Comparison of ENCODE assay signal across 2 cellular contexts in the genomic region with DNA sequence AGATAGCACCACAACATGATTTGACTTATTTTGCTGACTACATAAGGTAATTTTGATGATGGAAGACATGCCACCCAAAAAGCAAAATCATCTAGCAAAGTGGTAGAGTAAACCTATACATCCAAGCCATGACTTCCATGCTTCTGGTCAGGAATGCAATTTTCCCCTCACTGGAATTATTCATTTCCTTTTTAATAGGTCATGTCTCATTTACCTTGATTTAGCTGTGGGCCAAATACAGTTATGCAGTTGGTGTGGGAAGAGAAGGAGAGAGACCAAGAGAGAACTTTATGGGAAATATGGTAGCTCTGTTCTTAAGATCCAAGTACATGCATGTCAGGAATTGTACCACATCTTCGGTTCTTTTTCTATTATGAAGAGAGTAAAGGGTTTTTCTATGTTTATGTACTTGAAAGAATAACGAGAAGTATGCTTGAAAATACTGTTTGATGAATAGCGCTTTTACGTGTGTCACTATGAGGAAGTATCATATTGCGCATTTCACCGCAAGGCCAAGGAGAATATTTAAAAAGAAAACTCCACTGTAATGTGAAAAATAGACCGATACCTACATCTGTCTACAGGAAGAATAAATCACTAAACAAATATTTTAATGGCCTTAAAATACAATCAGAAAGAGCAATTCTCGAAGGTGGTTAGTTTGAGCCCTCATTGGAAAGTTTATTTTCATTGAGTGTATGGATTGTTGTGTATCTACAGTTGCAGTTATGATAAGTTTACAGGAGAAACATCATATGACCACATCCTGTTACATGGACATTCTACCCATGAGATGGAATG.
TF ChIP-seq lines count a peak whose summit lies in the region.

No MANE protein-coding gene starts in this region.

TF ChIP-seq in IMR-90, 13 proteins besides CTCF, POLR2A, EP300 and RAD21:
- TF ChIP-seq RFX5 (IDR thresholded peaks at IDR 0.05; ENCODE audit: low read depth, low read length): no peak
- no peak for TF ChIP-seq SMC3 (IDR thresholded peaks at IDR 0.05; ENCODE audit: low read depth, low read length)
- TF ChIP-seq, protein P1, sequence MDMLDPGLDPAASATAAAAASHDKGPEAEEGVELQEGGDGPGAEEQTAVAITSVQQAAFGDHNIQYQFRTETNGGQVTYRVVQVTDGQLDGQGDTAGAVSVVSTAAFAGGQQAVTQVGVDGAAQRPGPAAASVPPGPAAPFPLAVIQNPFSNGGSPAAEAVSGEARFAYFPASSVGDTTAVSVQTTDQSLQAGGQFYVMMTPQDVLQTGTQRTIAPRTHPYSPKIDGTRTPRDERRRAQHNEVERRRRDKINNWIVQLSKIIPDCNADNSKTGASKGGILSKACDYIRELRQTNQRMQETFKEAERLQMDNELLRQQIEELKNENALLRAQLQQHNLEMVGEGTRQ (IDR thresholded peaks at IDR 0.05; ENCODE audit: low read depth, low read length): no peak
- TF ChIP-seq ELK1 (IDR thresholded peaks at IDR 0.05; ENCODE audit: borderline replicate concordance, low read depth, low read length): no peak
- TF ChIP-seq MAZ (IDR thresholded peaks at IDR 0.05; ENCODE audit: borderline replicate concordance, low read depth, low read length): no peak
- TF ChIP-seq FOS (IDR thresholded peaks at IDR 0.05; ENCODE audit: low read depth, low read length): no peak
- no peak for TF ChIP-seq NFE2L2 (IDR thresholded peaks at IDR 0.05; ENCODE audit: low read depth, low read length)
- no peak for TF ChIP-seq RCOR1 (IDR thresholded peaks at IDR 0.05; ENCODE audit: insufficient replicate concordance, low read length)
- TF ChIP-seq CHD1 (IDR thresholded peaks at IDR 0.05; ENCODE audit: low read depth, low read length): no peak
- no peak for TF ChIP-seq BHLHE40 (IDR thresholded peaks at IDR 0.05; ENCODE audit: low read depth, low read length)
- TF ChIP-seq MAFK (IDR thresholded peaks at IDR 0.05; ENCODE audit: low read depth, low read length): no peak
- no peak for TF ChIP-seq MXI1 (IDR thresholded peaks at IDR 0.05; ENCODE audit: borderline replicate concordance, low read depth, low read length)
- no peak for TF ChIP-seq CEBPB (IDR thresholded peaks at IDR 0.05; ENCODE audit: low read depth, low read length)

TF ChIP-seq in GM23338, 12 proteins besides CTCF, POLR2A, EP300 and RAD21:
- TF ChIP-seq ETS1 (IDR thresholded peaks at IDR 0.05): no peak
